ENCODE assay signal across 8 cellular contexts in the genomic region with DNA sequence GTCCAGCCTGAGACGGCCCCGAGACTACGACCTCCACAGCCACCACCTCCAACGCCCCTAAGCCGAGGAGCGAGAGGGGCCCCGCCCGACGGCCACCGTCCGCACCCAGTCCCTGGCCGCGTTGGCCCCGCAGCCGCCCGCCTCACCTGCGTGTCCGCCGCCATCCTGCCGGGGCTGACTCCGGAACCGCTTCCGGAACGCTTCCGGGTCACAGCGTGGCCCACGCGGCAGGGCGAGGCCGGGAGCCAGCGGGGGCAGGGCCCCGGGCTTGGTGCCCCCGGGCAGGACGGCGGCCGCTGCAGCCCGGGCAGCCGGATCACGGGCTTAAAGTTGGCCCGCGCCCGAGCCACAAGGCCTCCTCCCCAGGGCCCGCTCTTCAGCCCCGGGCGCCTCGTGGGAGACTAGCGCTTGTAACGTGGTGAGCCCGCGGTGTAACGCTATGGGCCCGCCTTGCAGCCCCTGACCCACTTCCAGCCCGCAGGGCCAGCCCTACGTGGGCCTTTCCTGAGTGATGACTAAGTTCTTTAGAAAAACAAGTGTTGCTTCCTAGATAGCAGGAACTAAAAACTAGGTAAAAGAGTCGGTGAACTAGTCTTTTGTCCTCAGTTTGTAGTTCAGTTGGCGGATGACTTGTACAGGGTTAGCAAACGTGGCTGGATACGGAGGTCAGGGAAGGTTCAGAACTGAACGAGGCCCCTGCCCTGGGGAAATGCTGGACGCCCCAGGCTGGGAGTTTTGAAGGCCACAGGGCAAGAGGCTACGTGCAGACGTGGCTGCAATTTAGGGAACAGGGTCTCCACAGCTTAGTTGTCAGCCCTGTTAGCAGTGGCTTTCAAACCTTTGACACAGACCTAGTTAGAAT. TPM values are rescaled to one million over a fixed set of nuclear protein-coding genes. Genes with fewer than 3 reads are reported as not detected.
DNase-seq lines count a peak whose midpoint lies in the region; ATAC-seq and TF ChIP-seq lines count a peak whose summit lies in the region.

Gene GCN1, minus strand, starts transcription at position 182 of the 862 bp plus-strand sequence. Its CDS starts 18 bp downstream, at position 164.

- TSS peak; percentile 94 for BruUV-seq in Calu3 (replicated peaks; lab: Mats Ljungman, UMichigan)

- H3K36me3 ChIP-seq in HUES6 (ENCODE audit: control insufficient read depth, insufficient read depth, low read length) (peaks cover 58% of the 10 kb centered on the region), Peyer's patch (peaks cover 0 to 40% (median 0%) of the 10 kb centered on the region in 3 donors), fibroblast of lung (ENCODE audit: control insufficient read depth, insufficient read depth, low read length) (peaks cover 17% of the 10 kb centered on the region)

- CTCF ChIA-PET in Calu3 (lab: Charles Lee), result interaction anchor here (1.3 kb wide), 1 partner anchor 33 kb away, joined by 3 read pairs; no protein-coding TSS in a partner anchor

- DNase-seq in Calu3 (peak; percentile 94), Peyer's patch (peak; percentile 81 to 92 (median 91)), fibroblast of lung (ENCODE audit: low read depth in 2 of 2) (peak; percentile 86 to 87)
- DNase-seq in activated T-helper 1 cell treated with anti-CD3 and anti-CD28 coated beads, Interleukin-12 subunit alpha, Interleukin-12 subunit beta, Interleukin-2, Interleukin-4 antibody, amounts not matched to agents 30 ng/mL and 10 ng/mL and 1 ng/mL, durations not matched to agents 14 hours and 24 hours and 36 hours (ENCODE audit: low spot score), result peak; percentile 86
- peak; percentile 78 to 92 (median 88) for DNase-seq in naive thymus-derived CD8-positive, alpha-beta T cell
- peak; percentile 87 for DNase-seq in stimulated activated naive B cell treated with anti-CD40 and anti-IgM and Interleukin-4, amounts not matched to agents 10 μg/mL and 1 μg/mL and 100 μg/mL, for 72 hours

- no peaks in the 10 kb centered on the region for H3K9me3 Mint-ChIP-seq in Calu3 (ENCODE audit: low read depth, unreplicated experiment)
- no peaks in the 10 kb centered on the region for H3K9me3 Mint-ChIP-seq in activated T-helper 1 cell treated with anti-CD3 and anti-CD28 coated beads, Interleukin-12 subunit alpha, Interleukin-12 subunit beta, Interleukin-2, Interleukin-4 antibody, amounts not matched to agents 30 ng/mL and 10 ng/mL and 1 ng/mL, durations not matched to agents 14 hours and 24 hours and 36 hours
- H3K9me3 Mint-ChIP-seq in naive thymus-derived CD8-positive, alpha-beta T cell, result no peaks in the 10 kb centered on the region
- no peaks in the 10 kb centered on the region for H3K9me3 Mint-ChIP-seq in stimulated activated naive B cell treated with anti-CD40 and anti-IgM and Interleukin-4, amounts not matched to agents 10 μg/mL and 1 μg/mL and 100 μg/mL, for 72 hours

- H3K27ac Mint-ChIP-seq in Calu3 (ENCODE audit: unreplicated experiment), result peak within 1 kb of the TSS; percentile 94
- peak within 1 kb of the TSS; percentile 96 for H3K27ac Mint-ChIP-seq in activated T-helper 1 cell treated with anti-CD3 and anti-CD28 coated beads, Interleukin-12 subunit alpha, Interleukin-12 subunit beta, Interleukin-2, Interleukin-4 antibody, amounts not matched to agents 30 ng/mL and 10 ng/mL and 1 ng/mL, durations not matched to agents 14 hours and 24 hours and 36 hours
- peak within 1 kb of the TSS; percentile 85 to 98 (median 94) for H3K27ac Mint-ChIP-seq in naive thymus-derived CD8-positive, alpha-beta T cell
- H3K27ac Mint-ChIP-seq in stimulated activated naive B cell treated with anti-CD40 and anti-IgM and Interleukin-4, amounts not matched to agents 10 μg/mL and 1 μg/mL and 100 μg/mL, for 72 hours, result peak within 1 kb of the TSS; percentile 96

- H3K4me1 Mint-ChIP-seq in Calu3 (ENCODE audit: low read depth, unreplicated experiment), result peaks cover 31% of the 10 kb centered on the region
- H3K4me1 Mint-ChIP-seq in activated T-helper 1 cell treated with anti-CD3 and anti-CD28 coated beads, Interleukin-12 subunit alpha, Interleukin-12 subunit beta, Interleukin-2, Interleukin-4 antibody, amounts not matched to agents 30 ng/mL and 10 ng/mL and 1 ng/mL, durations not matched to agents 14 hours and 24 hours and 36 hours (ENCODE audit: low read depth), result peaks cover 60% of the 10 kb centered on the region
- peaks cover 12 to 57% (median 40%) of the 10 kb centered on the region in 4 donors for H3K4me1 Mint-ChIP-seq in naive thymus-derived CD8-positive, alpha-beta T cell
- H3K4me1 Mint-ChIP-seq in stimulated activated naive B cell treated with anti-CD40 and anti-IgM and Interleukin-4, amounts not matched to agents 10 μg/mL and 1 μg/mL and 100 μg/mL, for 72 hours, result peaks cover 31 to 50% of the 10 kb centered on the region in 2 donors

- peaks cover 4% of the 10 kb centered on the region; the same call in 1 of the 2 replicates for H3K4me1 ChIP-seq in HUES6 (ENCODE audit: control insufficient read depth, insufficient read depth, low read length)
- peaks cover 1 to 36% (median 7%) of the 10 kb centered on the region in 4 donors for H3K4me1 ChIP-seq in Peyer's patch
- H3K4me1 ChIP-seq in fibroblast of lung (ENCODE audit: control insufficient read depth, extremely low read depth, insufficient read depth, low read length), result peaks cover 22% of the 10 kb centered on the region

- no peaks in the 10 kb centered on the region for H4K20me1 ChIP-seq in fibroblast of lung (ENCODE audit: control insufficient read depth, extremely low read depth, insufficient read depth, low read length)

- H3K27ac ChIP-seq in HUES6 (ENCODE audit: low read depth, low read length), result peak within 1 kb of the TSS; percentile 92
- H3K27ac ChIP-seq in Peyer's patch, result peak within 1 kb of the TSS; percentile 78 to 92 (median 82)
- H3K27ac ChIP-seq in fibroblast of lung (ENCODE audit: insufficient read depth, low read length), result peak within 1 kb of the TSS; percentile 81

- TF ChIP-seq POLR2A in Peyer's patch (IDR thresholded peaks at IDR 0.05), result peak; percentile 72 to 88

- H3K9me3 ChIP-seq in HUES6 (ENCODE audit: control insufficient read depth, insufficient read depth, low read depth, low read length) (no peaks in the 10 kb centered on the region), Peyer's patch (no peaks in the 10 kb centered on the region), fibroblast of lung (ENCODE audit: control insufficient read depth, insufficient read depth, low read depth, low read length) (no peaks in the 10 kb centered on the region)

- H3K27me3 Mint-ChIP-seq in Calu3 (ENCODE audit: unreplicated experiment), result no peaks in the 10 kb centered on the region
- H3K27me3 Mint-ChIP-seq in activated T-helper 1 cell treated with anti-CD3 and anti-CD28 coated beads, Interleukin-12 subunit alpha, Interleukin-12 subunit beta, Interleukin-2, Interleukin-4 antibody, amounts not matched to agents 30 ng/mL and 10 ng/mL and 1 ng/mL, durations not matched to agents 14 hours and 24 hours and 36 hours (ENCODE audit: insufficient read depth), result no peaks in the 10 kb centered on the region
- no peaks in the 10 kb centered on the region for H3K27me3 Mint-ChIP-seq in naive thymus-derived CD8-positive, alpha-beta T cell
- H3K27me3 Mint-ChIP-seq in stimulated activated naive B cell treated with anti-CD40 and anti-IgM and Interleukin-4, amounts not matched to agents 10 μg/mL and 1 μg/mL and 100 μg/mL, for 72 hours, result no peaks in the 10 kb centered on the region

- intact Hi-C loops in Calu3 (cut with micrococcal nuclease; ENCODE audit: unreplicated experiment), result no loop called here
- intact Hi-C loops in activated T-helper 1 cell treated with anti-CD3 and anti-CD28 coated beads, Interleukin-12 subunit alpha, Interleukin-12 subunit beta, Interleukin-2, Interleukin-4 antibody, amounts not matched to agents 30 ng/mL and 10 ng/mL and 1 ng/mL, durations not matched to agents 14 hours and 24 hours and 36 hours (cut with micrococcal nuclease), result loop anchor here (1.0 to 5.0 kb wide), 3 partner anchors 72 to 182 kb away; partner anchors contain the start of gene RNU4-2

- peak within 1 kb of the TSS; percentile 56 for H2AFZ ChIP-seq in fibroblast of lung (ENCODE audit: low read length)

- POLR2A ChIA-PET in naive thymus-derived CD8-positive, alpha-beta T cell (lab: Charles Lee), result interaction anchor here (0.6 to 1.4 kb wide), 4 partner anchors 11 to 74 kb away, joined by 3 read pairs; no protein-coding TSS in a partner anchor

- H3K36me3 Mint-ChIP-seq in Calu3 (ENCODE audit: insufficient read depth, unreplicated experiment), result peaks cover 88% of the 10 kb centered on the region
- H3K36me3 Mint-ChIP-seq in activated T-helper 1 cell treated with anti-CD3 and anti-CD28 coated beads, Interleukin-12 subunit alpha, Interleukin-12 subunit beta, Interleukin-2, Interleukin-4 antibody, amounts not matched to agents 30 ng/mL and 10 ng/mL and 1 ng/mL, durations not matched to agents 14 hours and 24 hours and 36 hours (ENCODE audit: low read depth), result peaks cover 53% of the 10 kb centered on the region
- H3K36me3 Mint-ChIP-seq in naive thymus-derived CD8-positive, alpha-beta T cell, result peaks cover 0 to 53% (median 10%) of the 10 kb centered on the region in 3 donors
- peaks cover 28 to 46% of the 10 kb centered on the region in 2 donors for H3K36me3 Mint-ChIP-seq in stimulated activated naive B cell treated with anti-CD40 and anti-IgM and Interleukin-4, amounts not matched to agents 10 μg/mL and 1 μg/mL and 100 μg/mL, for 72 hours

- peaks cover 69% of the 10 kb centered on the region for H3K79me2 ChIP-seq in fibroblast of lung (ENCODE audit: control insufficient read depth, insufficient read depth, low read length)

- H3K4me3 ChIP-seq in HUES6 (ENCODE audit: low read depth, low read length), result peak within 1 kb of the TSS; percentile 97
- peak within 1 kb of the TSS; percentile 71 to 98 (median 82) for H3K4me3 ChIP-seq in Peyer's patch
- H3K4me3 ChIP-seq in fibroblast of lung (replicated peaks in 1 of 4; ENCODE audit: control extremely low read depth in 1 of 4, insufficient read depth in 1 of 4, low read depth in 3 of 4, low read length in 4 of 4), result peak within 1 kb of the TSS; percentile 59 to 96 (median 91)

- ATAC-seq in GM21360 (IDR thresholded peaks at IDR 0.05; ENCODE audit: unreplicated experiment), result peak; percentile 53
- ATAC-seq in naive thymus-derived CD8-positive, alpha-beta T cell, result peak; percentile 93
- ATAC-seq in stimulated activated naive B cell treated with anti-CD40 and anti-IgM and Interleukin-4, amounts not matched to agents 10 μg/mL and 1 μg/mL and 100 μg/mL, for 72 hours (replicated peaks), result peak; percentile 85 to 91

- H3K27me3 ChIP-seq in HUES6 (ENCODE audit: control insufficient read depth, insufficient read depth, low read length), result no peaks in the 10 kb centered on the region
- no peaks in the 10 kb centered on the region for H3K27me3 ChIP-seq in Peyer's patch
- no peaks in the 10 kb centered on the region for H3K27me3 ChIP-seq in fibroblast of lung (ENCODE audit: control insufficient read depth, insufficient read depth, low read length)

- peak within 1 kb of the TSS; percentile 91 for H3K4me2 ChIP-seq in fibroblast of lung (ENCODE audit: extremely low read depth, insufficient read depth, low read length)

- TF ChIP-seq CTCF in Calu3 (IDR thresholded peaks at IDR 0.05; ENCODE audit: unreplicated experiment) (no peak), Peyer's patch (IDR thresholded peaks at IDR 0.05) (no peak), fibroblast of lung (conservative IDR thresholded peaks at IDR 0.05 in 1 of 2, IDR thresholded peaks at IDR 0.05 in 1 of 2; ENCODE audit: low read depth in 1 of 2, low read length in 2 of 2) (no peak)

- H3K9ac ChIP-seq in HUES6 (ENCODE audit: low read length) (peak within 1 kb of the TSS; percentile 95), fibroblast of lung (ENCODE audit: insufficient read depth, low read length) (peak within 1 kb of the TSS; percentile 89)

- H3K4me3 Mint-ChIP-seq in Calu3 (ENCODE audit: low read depth, unreplicated experiment), result peak within 1 kb of the TSS; percentile 78
- H3K4me3 Mint-ChIP-seq in activated T-helper 1 cell treated with anti-CD3 and anti-CD28 coated beads, Interleukin-12 subunit alpha, Interleukin-12 subunit beta, Interleukin-2, Interleukin-4 antibody, amounts not matched to agents 30 ng/mL and 10 ng/mL and 1 ng/mL, durations not matched to agents 14 hours and 24 hours and 36 hours, result peak within 1 kb of the TSS; percentile 91
- H3K4me3 Mint-ChIP-seq in naive thymus-derived CD8-positive, alpha-beta T cell, result peak within 1 kb of the TSS; percentile 78 to 95 (median 90)
- peak within 1 kb of the TSS; percentile 84 to 85 for H3K4me3 Mint-ChIP-seq in stimulated activated naive B cell treated with anti-CD40 and anti-IgM and Interleukin-4, amounts not matched to agents 10 μg/mL and 1 μg/mL and 100 μg/mL, for 72 hours

RNA-seq across cellular contexts. Expression of gene GCN1, which starts in this region (rescaled TPM):
- total RNA-seq in Calu3 (2022), result 168 and 188 TPM in 2 replicates
- total RNA-seq in Peyer's patch, result 100 to 1,000 TPM in 3 of 4 donors, 10 to 100 TPM in 1; 64.1 to 171 (median 126) TPM
- 164 and 173 TPM in 2 replicates for total RNA-seq in activated T-helper 1 cell treated with anti-CD3 and anti-CD28 coated beads, Interleukin-12 subunit alpha, Interleukin-12 subunit beta, Interleukin-2, Interleukin-4 antibody, amounts not matched to agents 30 ng/mL and 10 ng/mL and 1 ng/mL, durations not matched to agents 14 hours and 24 hours and 36 hours
- total RNA-seq in fibroblast of lung, result 86.8 and 93.1 TPM in 2 replicates
- 30.8 and 45.8 TPM in 2 replicates for polyA plus RNA-seq in fibroblast of lung
- 35.6 and 52.5 TPM in 2 replicates for polyA plus RNA-seq in fibroblast of lung (2012)
- 310 and 482 TPM in 2 replicates for polyA minus RNA-seq in fibroblast of lung (ENCODE audit: low replicate concordance)
- total RNA-seq in naive thymus-derived CD8-positive, alpha-beta T cell, result 100 to 1,000 TPM; 132 to 133 TPM
- polyA plus RNA-seq in naive thymus-derived CD8-positive, alpha-beta T cell, result 10 to 100 TPM; 14.9 to 28.3 (median 23.8) TPM

Comparison
In these comparisons a context has a peak if more than half of its experiments do, and no peak if none do; other contexts are left out.
1. Peak in every context shown above with its lines: DNase-seq, ATAC-seq, H3K4me3 ChIP-seq and H3K27ac ChIP-seq.